Comparison of ENCODE assay signal across 1 cellular context in genomic region chr6:158869010-158869603, GRCh38.
TF ChIP-seq lines count a peak whose summit lies in the region.

No MANE protein-coding gene starts in this region.

TF ChIP-seq in K562, 482 proteins besides CTCF, POLR2A, EP300 and RAD21 (continued from another document and continues in another):
- TF ChIP-seq HOMEZ (CRISPR knock-in tag; IDR thresholded peaks at IDR 0.05) (no peak), MYNN (IDR thresholded peaks at IDR 0.05) (peak; percentile 53; the same call in 1 of the 2 replicates), MYNN (CRISPR knock-in tag; IDR thresholded peaks at IDR 0.05) (no peak), KLF6 (CRISPR knock-in tag; IDR thresholded peaks at IDR 0.05; ENCODE audit: borderline replicate concordance) (0 out of 2 replicates have a peak, but pooled peaks have one; percentile 71), NFIC (IDR thresholded peaks at IDR 0.05) (no peak; the same call in 1 of the 2 replicates), WHSC1 (IDR thresholded peaks at IDR 0.05; ENCODE audit: low read length) (no peak), NR4A1 (CRISPR knock-in tag; IDR thresholded peaks at IDR 0.05) (peak; percentile 77; the same call in 1 of the 2 replicates), NR4A1 (tag; IDR thresholded peaks at IDR 0.05) (peak; percentile 64; the same call in 1 of the 2 replicates), PKNOX1 (IDR thresholded peaks at IDR 0.05) (peak; percentile 40; the same call in 1 of the 2 replicates), TCF3 (CRISPR knock-in tag; IDR thresholded peaks at IDR 0.05) (no peak), ZNF23 (CRISPR knock-in tag; IDR thresholded peaks at IDR 0.05) (0 out of 2 replicates have a peak, but pooled peaks have one; percentile 19), CHAMP1 (IDR thresholded peaks at IDR 0.05) (peak; percentile 24; the same call in 1 of the 2 replicates), ELF4 (CRISPR knock-in tag; IDR thresholded peaks at IDR 0.05) (peak; percentile 79; the same call in 1 of the 2 replicates), ZNF175 (CRISPR knock-in tag; IDR thresholded peaks at IDR 0.05; ENCODE audit: low read depth) (0 out of 2 replicates have a peak, but pooled peaks have one; percentile 75), SUPT5H (IDR thresholded peaks at IDR 0.05) (peak; percentile 69), ZBTB33 (CRISPR knock-in tag; IDR thresholded peaks at IDR 0.05) (no peak), CREB3 (tag; conservative IDR thresholded peaks at IDR 0.05; ENCODE audit: low read depth) (peak; percentile 91), HDAC2 (IDR thresholded peaks at IDR 0.05) (peak; percentile 70), ZBTB26 (CRISPR knock-in tag; IDR thresholded peaks at IDR 0.05) (0 out of 2 replicates have a peak, but pooled peaks have one; percentile 13), MCM5 (IDR thresholded peaks at IDR 0.05; ENCODE audit: low read depth) (no peak), OTX1 (CRISPR knock-in tag; IDR thresholded peaks at IDR 0.05) (peak; percentile 74; the same call in 1 of the 2 replicates), ZBTB9 (CRISPR knock-in tag; IDR thresholded peaks at IDR 0.05) (peak; percentile 85; the same call in 1 of the 2 replicates), ZNF644 (tag; IDR thresholded peaks at IDR 0.05; ENCODE audit: low read depth) (peak; percentile 56; the same call in 1 of the 2 replicates), BCOR (IDR thresholded peaks at IDR 0.05) (peak; percentile 53; the same call in 1 of the 2 replicates), TBP (optimal IDR thresholded peaks at IDR 0.05; ENCODE audit: low read depth, low read length) (no peak), REST (CRISPR knock-in tag; IDR thresholded peaks at IDR 0.05; ENCODE audit: low read depth) (peak; percentile 47; the same call in 1 of the 2 replicates), DPF2 (IDR thresholded peaks at IDR 0.05) (peak; percentile 67), ATF1 (CRISPR knock-in tag; IDR thresholded peaks at IDR 0.05) (no peak), ATF1 (tag; IDR thresholded peaks at IDR 0.05) (no peak), ZNF318 (IDR thresholded peaks at IDR 0.05; ENCODE audit: borderline replicate concordance in 1 of 2, low read depth in 1 of 2) (0 out of 4 replicates have a peak, but pooled peaks of 1 of the 2 experiments have one; percentile 25), E2F3 (CRISPR knock-in tag; IDR thresholded peaks at IDR 0.05) (peak; percentile 95), SOX6 (IDR thresholded peaks at IDR 0.05) (0 out of 2 replicates have a peak, but pooled peaks have one; percentile 39), GABPB1 (CRISPR knock-in tag; IDR thresholded peaks at IDR 0.05) (no peak)
